16 cellular contexts compared by ENCODE assay signal in the genomic region with DNA sequence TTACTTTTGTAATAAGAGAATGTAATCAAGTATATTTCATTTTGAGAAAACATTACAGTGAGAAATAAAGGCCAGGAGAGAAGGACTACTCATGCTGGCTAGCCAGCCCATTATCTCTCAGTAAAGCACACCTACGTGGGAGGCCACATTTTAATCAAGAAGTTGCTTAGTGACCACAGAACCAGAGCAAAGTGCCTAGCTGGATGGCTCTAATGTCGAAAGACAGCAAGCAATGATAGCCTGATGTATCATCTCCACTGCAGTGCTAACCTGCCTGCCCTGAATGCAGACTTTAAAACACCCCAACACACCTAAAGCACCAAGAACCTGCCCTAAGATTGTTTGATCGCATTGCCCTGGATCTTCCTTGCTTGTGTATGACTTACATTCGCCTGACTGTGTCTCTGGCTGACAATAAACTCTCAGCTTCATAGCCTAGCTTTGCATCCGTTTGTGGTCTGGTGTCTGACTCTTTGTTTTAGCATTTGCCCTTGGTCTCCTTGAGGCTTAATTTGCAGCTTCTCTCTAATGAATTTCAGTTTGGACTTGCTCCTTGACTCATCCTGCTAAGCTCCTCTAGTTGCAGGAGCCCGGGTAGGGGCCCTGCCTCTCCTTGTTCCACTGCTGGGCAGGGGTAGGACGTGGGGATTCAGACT. TPM values are rescaled to one million over a fixed set of nuclear protein-coding genes. Genes with fewer than 3 reads are reported as not detected.
DNase-seq lines count a peak whose midpoint lies in the region; ATAC-seq, FAIRE-seq and TF ChIP-seq lines count a peak whose summit lies in the region.
"Had no signal": no experiment of that assay in that cellular context is flagged by ENCODE, and none has a peak within 500 bp of the region (broad histone marks: within the 10 kb centered on the region; RNA-seq: fewer than 3 reads in every experiment).

No MANE protein-coding gene starts in this region.

- peak overlapping the region in 6 of 7 donors; percentile 4 to 86 (median 53) for H3K4me3 Mint-ChIP-seq in CD8-positive, alpha-beta memory T cell
- peak overlapping the region; percentile 49 for H3K4me3 Mint-ChIP-seq in activated CD4-positive, alpha-beta T cell treated with anti-CD3 and anti-CD28 coated beads, Interleukin-2, amount 10 ng/mL, durations not matched to agents 24 days and 14 days
- peak overlapping the region in 2 of 5 donors; percentile 14 to 18 for H3K4me3 Mint-ChIP-seq in immature natural killer cell
- H3K4me3 Mint-ChIP-seq in endothelial cell (ENCODE audit: unreplicated experiment): no peak overlapping the region
- H3K4me3 Mint-ChIP-seq in mesothelial cell of epicardium: no peak overlapping the region

- no peaks in the 10 kb centered on the region for H3K4me1 ChIP-seq in CD8-positive, alpha-beta memory T cell (ENCODE audit: insufficient read depth, low read length)
- H3K4me1 ChIP-seq: body of pancreas, Caco-2 had no signal

- no peaks in the 10 kb centered on the region for H3K9me3 ChIP-seq in CD8-positive, alpha-beta memory T cell (ENCODE audit: low read length)
- H3K9me3 ChIP-seq: body of pancreas, Caco-2, ovary, thoracic aorta had no signal

- peak in 3 of 5 donors; percentile 30 to 52 (median 51) for DNase-seq in CD8-positive, alpha-beta memory T cell
- no peak for DNase-seq in HTR-8/SVneo (ENCODE audit: insufficient read length, low spot score)
- peak; percentile 68 for DNase-seq in activated CD4-positive, alpha-beta T cell treated with anti-CD3 and anti-CD28 coated beads, Interleukin-2, amount 10 ng/mL, durations not matched to agents 24 days and 14 days
- DNase-seq in immature natural killer cell: peak in 1 of 3 donors; percentile 23
- no peak for DNase-seq in superior temporal gyrus (ENCODE audit: extremely low spot score)
- DNase-seq in endothelial cell (ENCODE audit: low spot score): no peak
- no peak for DNase-seq in mesothelial cell of epicardium (ENCODE audit: low spot score in 2 of 2, unreplicated experiment in 2 of 2)
- DNase-seq: Caco-2, erythroblast, GOT3, kidney, ovary had no signal

- POLR2A ChIA-PET in CD8-positive, alpha-beta memory T cell (lab: Charles Lee): interaction anchor here (0.7 to 1.0 kb wide), 6 partner anchors 17 to 121 kb away, joined by 3 to 6 read pairs (median 3); partner anchors contain the start of genes NKRF and SEPTIN6

- peaks cover 9 to 15% (median 13%) of the 10 kb centered on the region in 3 donors for H3K4me1 Mint-ChIP-seq in CD8-positive, alpha-beta memory T cell
- H3K4me1 Mint-ChIP-seq in activated CD4-positive, alpha-beta T cell treated with anti-CD3 and anti-CD28 coated beads, Interleukin-2, amount 10 ng/mL, durations not matched to agents 24 days and 14 days: peaks cover 5% of the 10 kb centered on the region
- H3K4me1 Mint-ChIP-seq in immature natural killer cell (peaks cover 0 to 3% of the 10 kb centered on the region in 2 donors), endothelial cell (ENCODE audit: unreplicated experiment) (no peaks in the 10 kb centered on the region), mesothelial cell of epicardium (peaks cover 2% of the 10 kb centered on the region)

- H3K27ac ChIP-seq in CD8-positive, alpha-beta memory T cell (ENCODE audit: low read depth, low read length): no peak overlapping the region
- H3K27ac ChIP-seq: body of pancreas, ovary, thoracic aorta had no signal

- FAIRE-seq in HTR-8/SVneo (lab: Jason Lieb, UNC): peak; percentile 58
- FAIRE-seq: kidney, RCC 7860 had no signal

- H3K36me3 Mint-ChIP-seq in CD8-positive, alpha-beta memory T cell: no peaks in the 10 kb centered on the region
- no peaks in the 10 kb centered on the region for H3K36me3 Mint-ChIP-seq in activated CD4-positive, alpha-beta T cell treated with anti-CD3 and anti-CD28 coated beads, Interleukin-2, amount 10 ng/mL, durations not matched to agents 24 days and 14 days (ENCODE audit: low read depth)
- H3K36me3 Mint-ChIP-seq in immature natural killer cell (no peaks in the 10 kb centered on the region), endothelial cell (ENCODE audit: low read depth, unreplicated experiment) (no peaks in the 10 kb centered on the region), mesothelial cell of epicardium (no peaks in the 10 kb centered on the region)

- no peaks in the 10 kb centered on the region for H3K27me3 ChIP-seq in CD8-positive, alpha-beta memory T cell (ENCODE audit: insufficient read depth, low read length, poor library complexity, severe bottlenecking)
- H3K27me3 ChIP-seq: body of pancreas, ovary had no signal

- no peak for ATAC-seq in HG03108 (IDR thresholded peaks at IDR 0.05; ENCODE audit: unreplicated experiment)
- ATAC-seq: body of pancreas had no signal

- H3K36me3 ChIP-seq in CD8-positive, alpha-beta memory T cell (ENCODE audit: insufficient read depth, low read length): no peaks in the 10 kb centered on the region
- H3K36me3 ChIP-seq: ovary, thoracic aorta had no signal

- no peak for TF ChIP-seq CTCF in endothelial cell (IDR thresholded peaks at IDR 0.05; ENCODE audit: unreplicated experiment)
- TF ChIP-seq CTCF in mesothelial cell of epicardium (IDR thresholded peaks at IDR 0.05; ENCODE audit: unreplicated experiment): no peak

- H3K4me3 ChIP-seq in CD8-positive, alpha-beta memory T cell (ENCODE audit: low read length): no peak overlapping the region
- H3K4me3 ChIP-seq: body of pancreas, ovary, thoracic aorta had no signal

- peak overlapping the region; percentile 27 to 91 (median 74) for H3K27ac Mint-ChIP-seq in CD8-positive, alpha-beta memory T cell
- H3K27ac Mint-ChIP-seq in activated CD4-positive, alpha-beta T cell treated with anti-CD3 and anti-CD28 coated beads, Interleukin-2, amount 10 ng/mL, durations not matched to agents 24 days and 14 days: peak overlapping the region; percentile 59
- H3K27ac Mint-ChIP-seq in immature natural killer cell (peak overlapping the region in 4 of 6 donors; percentile 18 to 43 (median 32)), endothelial cell (ENCODE audit: unreplicated experiment) (no peak overlapping the region), mesothelial cell of epicardium (no peak overlapping the region)

- intact Hi-C loops in activated CD4-positive, alpha-beta T cell treated with anti-CD3 and anti-CD28 coated beads, Interleukin-2, amount 10 ng/mL, durations not matched to agents 24 days and 14 days (cut with micrococcal nuclease): no loop called here

- CTCF ChIA-PET in CD8-positive, alpha-beta memory T cell (lab: Charles Lee): interaction anchor here (0.6 to 4.3 kb wide), 13 partner anchors 28 to 248 kb away, joined by 3 to 24 read pairs (median 4); partner anchors contain the start of genes SEPTIN6 and SOWAHD

- peaks cover 0 to 2% of the 10 kb centered on the region in 2 donors for H3K27me3 Mint-ChIP-seq in CD8-positive, alpha-beta memory T cell
- no peaks in the 10 kb centered on the region for H3K27me3 Mint-ChIP-seq in activated CD4-positive, alpha-beta T cell treated with anti-CD3 and anti-CD28 coated beads, Interleukin-2, amount 10 ng/mL, durations not matched to agents 24 days and 14 days
- H3K27me3 Mint-ChIP-seq in immature natural killer cell (ENCODE audit: low read depth in 3 of 3): peaks cover 0 to 2% (median 2%) of the 10 kb centered on the region in 3 donors
- no peaks in the 10 kb centered on the region for H3K27me3 Mint-ChIP-seq in endothelial cell (ENCODE audit: unreplicated experiment)
- peaks cover 3% of the 10 kb centered on the region for H3K27me3 Mint-ChIP-seq in mesothelial cell of epicardium (ENCODE audit: low read depth)

- no peaks in the 10 kb centered on the region for H3K9me3 Mint-ChIP-seq in CD8-positive, alpha-beta memory T cell
- no peaks in the 10 kb centered on the region for H3K9me3 Mint-ChIP-seq in activated CD4-positive, alpha-beta T cell treated with anti-CD3 and anti-CD28 coated beads, Interleukin-2, amount 10 ng/mL, durations not matched to agents 24 days and 14 days
- H3K9me3 Mint-ChIP-seq in immature natural killer cell: no peaks in the 10 kb centered on the region
- H3K9me3 Mint-ChIP-seq in endothelial cell (ENCODE audit: unreplicated experiment): no peaks in the 10 kb centered on the region
- H3K9me3 Mint-ChIP-seq in mesothelial cell of epicardium: peaks cover 17% of the 10 kb centered on the region

RNA-seq across cellular contexts. Expression of gene SOWAHD, which starts 31.4 kb away (rescaled TPM):
- under 1 TPM; 0.33 to 0.55 TPM for total RNA-seq in CD8-positive, alpha-beta memory T cell
- 0.84 TPM for polyA plus RNA-seq in CD8-positive, alpha-beta memory T cell
- total RNA-seq in activated CD4-positive, alpha-beta T cell treated with anti-CD3 and anti-CD28 coated beads, Interleukin-2, amount 10 ng/mL, durations not matched to agents 24 days and 14 days: 0.35 and 0.45 TPM in 2 replicates
- polyA plus RNA-seq in immature natural killer cell: under 1 TPM in 2 of 3 donors, not detected in 1; 0.33 to 0.69 TPM
- total RNA-seq in endothelial cell (ENCODE audit: unreplicated experiment): not detected
- total RNA-seq in mesothelial cell of epicardium: 0.38 TPM in 2 of 3 replicates, not detected in the other
- total RNA-seq: thoracic aorta had no signal

RNA-seq across cellular contexts. Expression of gene SEPTIN6, which starts 34.1 kb away (rescaled TPM):
- total RNA-seq in CD8-positive, alpha-beta memory T cell: 100 to 1,000 TPM; 122 to 125 TPM
- polyA plus RNA-seq in CD8-positive, alpha-beta memory T cell: 229 TPM
- total RNA-seq in activated CD4-positive, alpha-beta T cell treated with anti-CD3 and anti-CD28 coated beads, Interleukin-2, amount 10 ng/mL, durations not matched to agents 24 days and 14 days: 151 and 153 TPM in 2 replicates
- polyA plus RNA-seq in immature natural killer cell: 100 to 1,000 TPM; 104 to 244 (median 139) TPM
- total RNA-seq in endothelial cell (ENCODE audit: unreplicated experiment): 19.8 TPM
- 57.6 to 62.7 TPM (median 58.1 TPM) in 3 replicates for total RNA-seq in mesothelial cell of epicardium

Comparison
In these comparisons a context has a peak if more than half of its experiments do, and no peak if none do; other contexts are left out.
1. DNase-seq: peak in CD8-positive, alpha-beta memory T cell (3 of 5) and activated CD4-positive, alpha-beta T cell treated with anti-CD3 and anti-CD28 coated beads, Interleukin-2, amount 10 ng/mL, durations not matched to agents 24 days and 14 days (single experiment); none in HTR-8/SVneo (single experiment), superior temporal gyrus (single experiment), endothelial cell (single experiment) and mesothelial cell of epicardium (0 of 2).
2. H3K27ac Mint-ChIP-seq: peak in CD8-positive, alpha-beta memory T cell (8 of 8), activated CD4-positive, alpha-beta T cell treated with anti-CD3 and anti-CD28 coated beads, Interleukin-2, amount 10 ng/mL, durations not matched to agents 24 days and 14 days (single experiment) and immature natural killer cell (4 of 6); none in endothelial cell (single experiment) and mesothelial cell of epicardium (single experiment).
3. H3K4me3 Mint-ChIP-seq: peak in CD8-positive, alpha-beta memory T cell (6 of 7) and activated CD4-positive, alpha-beta T cell treated with anti-CD3 and anti-CD28 coated beads, Interleukin-2, amount 10 ng/mL, durations not matched to agents 24 days and 14 days (single experiment); none in endothelial cell (single experiment) and mesothelial cell of epicardium (single experiment).